8 cellular contexts compared by ENCODE assay signal in genomic region chr14:75175677-75176141, GRCh38. TPM values are rescaled to one million over a fixed set of nuclear protein-coding genes. Genes with fewer than 3 reads are reported as not detected.
A peak's percentile ranks its signal among the peaks of the same experiment; 100 is the strongest.
DNase-seq lines count a peak whose midpoint lies in the region; ATAC-seq and TF ChIP-seq lines count a peak whose summit lies in the region.

No MANE protein-coding gene starts in this region.

- in situ Hi-C loops in GM13977 (cut with MboI; ENCODE audit: low pct_unique_long_range_greater_than_20kb, low sequenced_read_pairs, unreplicated experiment), result no loop called here

- H3K9me3 ChIP-seq in BLaER1 treated with 17β-estradiol and CSF1 and Interleukin-3, amounts not matched to agents 10 nM and 100 nM (replicated peaks in 1 of 11), result peaks cover 0 to 4% (median 0%) of the 10 kb centered on the region in 11 experiments; a peak in 1 of 22 replicates
- no peaks in the 10 kb centered on the region for H3K9me3 ChIP-seq in SJCRH30 (replicated peaks)

- peaks cover 31 to 75% (median 49%) of the 10 kb centered on the region in 10 experiments for H3K4me1 ChIP-seq in BLaER1 treated with 17β-estradiol and CSF1 and Interleukin-3, amounts not matched to agents 10 nM and 100 nM
- peaks cover 9% of the 10 kb centered on the region for H3K4me1 ChIP-seq in SJCRH30

- H3K4me2 ChIP-seq in BLaER1 treated with 17β-estradiol and CSF1 and Interleukin-3, amounts not matched to agents 10 nM and 100 nM, result peak overlapping the region; percentile 70 to 96 (median 82)

- H3K27me3 ChIP-seq in BLaER1 treated with 17β-estradiol and CSF1 and Interleukin-3, amounts not matched to agents 10 nM and 100 nM, result no peaks in the 10 kb centered on the region
- no peaks in the 10 kb centered on the region for H3K27me3 ChIP-seq in SJCRH30

- peaks cover 14 to 45% (median 43%) of the 10 kb centered on the region in 11 experiments; a peak in 20 of 22 replicates for H4K20me1 ChIP-seq in BLaER1 treated with 17β-estradiol and CSF1 and Interleukin-3, amounts not matched to agents 10 nM and 100 nM

- H3K9ac ChIP-seq in BLaER1 treated with 17β-estradiol and CSF1 and Interleukin-3, amounts not matched to agents 10 nM and 100 nM, result peak overlapping the region; percentile 92 to 100 (median 97)

- TF ChIP-seq CTCF in fibroblast of mammary gland (conservative IDR thresholded peaks at IDR 0.05; ENCODE audit: control insufficient read depth, insufficient read depth, low read depth, low read length) (no peak), GM13977 (IDR thresholded peaks at IDR 0.05; ENCODE audit: extremely low read depth, insufficient read depth, missing control alignments) (no peak)

- DNase-seq in SJCRH30, result no peak
- DNase-seq in fibroblast of mammary gland (ENCODE audit: low read depth), result no peak
- no peak for DNase-seq in COLO668 (lab: John Stamatoyannopoulos, UW; ENCODE audit: unreplicated experiment)
- no peak for DNase-seq in GM13977 (ENCODE audit: low spot score)

- peak overlapping the region; percentile 70 to 90 (median 83) for H3K4me3 ChIP-seq in BLaER1 treated with 17β-estradiol and CSF1 and Interleukin-3, amounts not matched to agents 10 nM and 100 nM
- H3K4me3 ChIP-seq in SJCRH30 (peak overlapping the region; percentile 78), fibroblast of mammary gland (ENCODE audit: control insufficient read depth, low read depth, low read length) (peak overlapping the region; percentile 93), skin epidermis (peak overlapping the region; percentile 64 to 99 (median 76))

- peak overlapping the region; percentile 89 to 100 (median 97) for H3K27ac ChIP-seq in BLaER1 treated with 17β-estradiol and CSF1 and Interleukin-3, amounts not matched to agents 10 nM and 100 nM
- peak overlapping the region; percentile 89 for H3K27ac ChIP-seq in SJCRH30
- peak overlapping the region; percentile 79 to 100 (median 98) for H3K27ac ChIP-seq in skin epidermis

- peak; percentile 6 for ATAC-seq in GM21737 (IDR thresholded peaks at IDR 0.05; ENCODE audit: unreplicated experiment)
- no peak for ATAC-seq in HG02588 (IDR thresholded peaks at IDR 0.05; ENCODE audit: unreplicated experiment)

- peaks cover 0 to 37% (median 21%) of the 10 kb centered on the region in 11 experiments; a peak in 11 of 22 replicates for H3K36me3 ChIP-seq in BLaER1 treated with 17β-estradiol and CSF1 and Interleukin-3, amounts not matched to agents 10 nM and 100 nM
- no peaks in the 10 kb centered on the region for H3K36me3 ChIP-seq in SJCRH30

RNA-seq across cellular contexts. Expression of gene TMED10, which starts 0.7 kb away (rescaled TPM):
- total RNA-seq in SJCRH30 (2014; rRNA removed; shearing (Covaris generic)), result 119 and 123 TPM in 2 replicates

RNA-seq across cellular contexts. Expression of gene NEK9, which starts 48.9 kb away (rescaled TPM):
- 40.0 and 44.8 TPM in 2 replicates for total RNA-seq in SJCRH30 (2014; rRNA removed; shearing (Covaris generic))
